ENCODE assay signal across 15 cellular contexts in the genomic region with DNA sequence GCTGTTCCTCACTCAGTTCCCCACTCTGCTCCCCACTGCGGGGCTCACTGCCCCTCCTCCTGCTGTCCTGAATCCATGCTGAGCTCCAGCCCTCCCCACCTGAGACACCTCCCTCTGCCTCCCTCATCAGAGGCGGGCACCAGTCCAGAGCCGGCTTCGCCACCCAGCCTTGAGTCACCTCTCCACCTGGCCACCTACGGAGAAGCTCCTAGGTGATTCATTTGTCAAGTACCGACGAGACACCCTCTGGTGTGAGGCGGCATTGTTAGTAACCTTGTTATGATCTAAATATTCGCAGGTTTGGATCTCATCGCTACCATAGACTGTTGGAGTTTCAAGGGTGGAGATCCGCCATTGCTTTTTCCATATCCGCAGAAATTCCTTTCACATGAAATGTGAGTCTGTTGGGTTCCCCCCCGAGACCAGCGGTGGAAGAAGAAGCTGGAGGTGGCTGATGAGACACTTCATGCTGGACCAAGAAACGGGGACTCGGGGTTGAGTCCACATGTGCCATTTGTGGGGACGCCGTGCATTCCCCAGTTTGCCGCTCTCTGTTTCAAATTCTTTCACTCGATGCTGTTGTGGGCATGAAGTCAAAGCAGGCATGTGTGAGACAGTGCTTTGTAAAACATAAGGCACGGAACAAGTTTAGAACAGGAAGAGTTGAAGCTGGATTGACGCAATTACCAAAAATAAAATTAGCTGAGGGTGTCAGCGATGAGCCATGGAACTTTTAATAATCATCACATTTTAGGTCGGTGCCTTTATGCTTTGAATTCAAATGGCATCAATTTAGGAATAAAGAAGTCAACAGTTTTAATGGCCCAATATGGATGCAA.
DNase-seq lines count a peak whose midpoint lies in the region; ATAC-seq and TF ChIP-seq lines count a peak whose summit lies in the region.
"Had no signal": no experiment of that assay in that cellular context is flagged by ENCODE, and none has a peak within 500 bp of the region (broad histone marks: within the 10 kb centered on the region; RNA-seq: fewer than 3 reads in every experiment).

No MANE protein-coding gene starts in this region.

- RAD21 ChIA-PET in HCT116 (lab: Charles Lee; ENCODE audit: low non-redundant PET in 1 of 2, low total read pairs in 2 of 2, uncharacterized antibody in 2 of 2, unreplicated experiment in 2 of 2), result interaction anchor here in 1 of 2 experiments (0.6 kb wide), 1 partner anchor 46 kb away, joined by 3 read pairs; no protein-coding TSS in a partner anchor

- POLR2A ChIA-PET in HCT116 (lab: Charles Lee), result interaction anchor here (0.7 kb wide), 1 partner anchor 767 kb away, joined by 3 read pairs; no protein-coding TSS in a partner anchor

- no peaks in the 10 kb centered on the region for H3K9me2 ChIP-seq in HCT116 (ENCODE audit: insufficient read depth)

- H3K9ac ChIP-seq in HCT116 (ENCODE audit: low read length), result no peak overlapping the region

- no peaks in the 10 kb centered on the region for H3K9me3 ChIP-seq in HCT116 (ENCODE audit: control insufficient read depth in 1 of 2, insufficient read depth in 1 of 2, low read depth in 1 of 2, low read length in 2 of 2)

- TF ChIP-seq RAD21 in HCT116 (IDR thresholded peaks at IDR 0.05; ENCODE audit: low read depth), result peak; percentile 70

- H3K27me3 ChIP-seq in HCT116 (ENCODE audit: insufficient read depth, low read length), result peaks cover 54% of the 10 kb centered on the region
- H3K27me3 ChIP-seq: brain microvascular endothelial cell had no signal

- BruUV-seq in HCT116 (replicated peaks; lab: Mats Ljungman, UMichigan), result no TSS peak

- TF ChIP-seq CTCF in HCT116 (IDR thresholded peaks at IDR 0.05 in 2 of 3, conservative IDR thresholded peaks at IDR 0.05 in 1 of 3; ENCODE audit: borderline replicate concordance in 1 of 3, insufficient read depth in 1 of 3, low read depth in 2 of 3, low read length in 2 of 3), result peak; percentile 8 to 31 (median 15); a peak in 3 of 6 replicates

- DNase-seq in Ammon's horn (ENCODE audit: low spot score), result peak; percentile 57
- peak; percentile 71 for DNase-seq in HCT116 (ENCODE audit: low read depth, low spot score)
- peak; percentile 64 for DNase-seq in SW480 (ENCODE audit: low spot score)
- DNase-seq in medulla oblongata (ENCODE audit: extremely low spot score), result peak; percentile 25
- no peak for DNase-seq in GOT3 (lab: John Stamatoyannopoulos, UW)
- DNase-seq in NCI-H128 (lab: John Stamatoyannopoulos, UW; ENCODE audit: unreplicated experiment), result no peak
- DNase-seq: brain microvascular endothelial cell; left colon; NCI-H1092 treated with DMSO at 0.1 percent for 48 hours; NCI-H524; stimulated activated CD4-positive, alpha-beta T cell treated with anti-CD3 and anti-CD28 coated beads, Interleukin-12 subunit alpha, Interleukin-12 subunit beta, amount 100 ng/mL, for 4 hours; stimulated activated naive CD8-positive, alpha-beta T cell treated with anti-CD3 and anti-CD28 coated beads, Interleukin-15, amount 100 ng/mL, for 72 hours had no signal

- peak overlapping the region in 1 of 2 experiments; percentile 37; a peak in 2 of 4 replicates for H3K4me3 ChIP-seq in HCT116 (replicated peaks in 1 of 2; ENCODE audit: low read depth in 1 of 2, low read length in 2 of 2)

- no peak for TF ChIP-seq POLR2A in HCT116 (IDR thresholded peaks at IDR 0.05; ENCODE audit: borderline replicate concordance, extremely low read depth, insufficient read depth, insufficient read length)

- H2AFZ ChIP-seq in HCT116 (ENCODE audit: low read depth, low read length, poor library complexity, severe bottlenecking), result peak overlapping the region; percentile 1

- peak overlapping the region; percentile 72 for H3K4me2 ChIP-seq in HCT116 (ENCODE audit: low read length)

- ATAC-seq in HCT116 (peak; percentile 95), SK-N-SH treated with all-trans-retinoic acid at 6 μM for 48 hours (no peak), HG03460 (IDR thresholded peaks at IDR 0.05; ENCODE audit: unreplicated experiment) (no peak)
- ATAC-seq: left colon; stimulated activated naive CD8-positive, alpha-beta T cell treated with anti-CD3 and anti-CD28 coated beads, Interleukin-15, amount 100 ng/mL, for 72 hours had no signal

- H3K79me2 ChIP-seq in HCT116 (ENCODE audit: insufficient read depth, low read length), result no peaks in the 10 kb centered on the region

- H3K27ac ChIP-seq in HCT116 (ENCODE audit: low read depth, low read length), result no peak overlapping the region
- H3K27ac ChIP-seq: brain microvascular endothelial cell, dorsolateral prefrontal cortex had no signal

- H3K36me3 ChIP-seq in HCT116 (ENCODE audit: control insufficient read depth in 1 of 2, insufficient read depth in 2 of 2, low read length in 2 of 2), result no peaks in the 10 kb centered on the region
- H3K36me3 ChIP-seq: brain microvascular endothelial cell had no signal

- CTCF ChIA-PET in HCT116 (lab: Charles Lee), result no interaction called here

- peaks cover 11 to 20% of the 10 kb centered on the region in 2 experiments; a peak in 3 of 4 replicates for H3K4me1 ChIP-seq in HCT116 (ENCODE audit: control insufficient read depth in 1 of 2, insufficient read depth in 2 of 2, low read length in 2 of 2)

- intact Hi-C loops in HCT116 (cut with micrococcal nuclease), result loop anchor here (5.0 kb wide), 1 partner anchor 393 kb away; no protein-coding TSS in a partner anchor

- no peaks in the 10 kb centered on the region for H4K20me1 ChIP-seq in HCT116 (ENCODE audit: insufficient read depth)

TF ChIP-seq in HCT116, 20 proteins besides CTCF, POLR2A, EP300 and RAD21 (continues in another document):
- TF ChIP-seq EZH2 (IDR thresholded peaks at IDR 0.05), result no peak
- peak; percentile 34; the same call in 1 of the 2 replicates for TF ChIP-seq CBX3 (IDR thresholded peaks at IDR 0.05; ENCODE audit: low read depth)
- TF ChIP-seq ZNF274 (IDR thresholded peaks at IDR 0.05; ENCODE audit: low read depth, low read length), result no peak
- TF ChIP-seq ELF1 (IDR thresholded peaks at IDR 0.05; ENCODE audit: borderline replicate concordance, low read depth), result no peak
- peak; percentile 51 for TF ChIP-seq YY1 (IDR thresholded peaks at IDR 0.05; ENCODE audit: extremely low read depth, insufficient replicate concordance, low read depth, low read length)
- TF ChIP-seq FOSL1 (IDR thresholded peaks at IDR 0.05; ENCODE audit: low read depth), result peak; percentile 68
- no peak for TF ChIP-seq CEBPB (IDR thresholded peaks at IDR 0.05; ENCODE audit: low read depth)
- TF ChIP-seq, protein P1, sequence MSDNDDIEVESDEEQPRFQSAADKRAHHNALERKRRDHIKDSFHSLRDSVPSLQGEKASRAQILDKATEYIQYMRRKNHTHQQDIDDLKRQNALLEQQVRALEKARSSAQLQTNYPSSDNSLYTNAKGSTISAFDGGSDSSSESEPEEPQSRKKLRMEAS (IDR thresholded peaks at IDR 0.05), result peak; percentile 60
- TF ChIP-seq, protein P2, sequence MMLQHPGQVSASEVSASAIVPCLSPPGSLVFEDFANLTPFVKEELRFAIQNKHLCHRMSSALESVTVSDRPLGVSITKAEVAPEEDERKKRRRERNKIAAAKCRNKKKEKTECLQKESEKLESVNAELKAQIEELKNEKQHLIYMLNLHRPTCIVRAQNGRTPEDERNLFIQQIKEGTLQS (IDR thresholded peaks at IDR 0.05), result no peak
- TF ChIP-seq POLR2AphosphoS5 (IDR thresholded peaks at IDR 0.05; ENCODE audit: low read depth, low read length), result 0 out of 2 replicates have a peak, but pooled peaks have one; percentile 28
- TF ChIP-seq SIN3A (IDR thresholded peaks at IDR 0.05; ENCODE audit: low read depth), result no peak
- TF ChIP-seq JUND (IDR thresholded peaks at IDR 0.05), result peak; percentile 58
- no peak for TF ChIP-seq SRF (IDR thresholded peaks at IDR 0.05; ENCODE audit: low read depth)

TF ChIP-seq in SK-N-SH treated with all-trans-retinoic acid at 6 μM for 48 hours, 23 proteins besides CTCF, POLR2A, EP300 and RAD21:
- TF ChIP-seq BACH2 (CRISPR knock-in tag; IDR thresholded peaks at IDR 0.05; ENCODE audit: borderline replicate concordance), result no peak
- TF ChIP-seq, protein P3, sequence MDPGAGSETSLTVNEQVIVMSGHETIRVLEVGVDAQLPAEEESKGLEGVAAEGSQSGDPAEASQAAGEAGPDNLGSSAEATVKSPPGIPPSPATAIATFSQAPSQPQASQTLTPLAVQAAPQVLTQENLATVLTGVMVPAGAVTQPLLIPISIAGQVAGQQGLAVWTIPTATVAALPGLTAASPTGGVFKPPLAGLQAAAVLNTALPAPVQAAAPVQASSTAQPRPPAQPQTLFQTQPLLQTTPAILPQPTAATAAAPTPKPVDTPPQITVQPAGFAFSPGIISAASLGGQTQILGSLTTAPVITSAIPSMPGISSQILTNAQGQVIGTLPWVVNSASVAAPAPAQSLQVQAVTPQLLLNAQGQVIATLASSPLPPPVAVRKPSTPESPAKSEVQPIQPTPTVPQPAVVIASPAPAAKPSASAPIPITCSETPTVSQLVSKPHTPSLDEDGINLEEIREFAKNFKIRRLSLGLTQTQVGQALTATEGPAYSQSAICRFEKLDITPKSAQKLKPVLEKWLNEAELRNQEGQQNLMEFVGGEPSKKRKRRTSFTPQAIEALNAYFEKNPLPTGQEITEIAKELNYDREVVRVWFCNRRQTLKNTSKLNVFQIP (CRISPR knock-in tag; IDR thresholded peaks at IDR 0.05; ENCODE audit: borderline replicate concordance, low read depth), result no peak
- no peak for TF ChIP-seq ISL1 (CRISPR knock-in tag; IDR thresholded peaks at IDR 0.05)
- no peak for TF ChIP-seq ESRRG (CRISPR knock-in tag; IDR thresholded peaks at IDR 0.05)
- no peak for TF ChIP-seq PPARA (CRISPR knock-in tag; IDR thresholded peaks at IDR 0.05; ENCODE audit: borderline replicate concordance)
- no peak for TF ChIP-seq ZC3H10 (CRISPR knock-in tag; IDR thresholded peaks at IDR 0.05)
- no peak for TF ChIP-seq CSDC2 (CRISPR knock-in tag; IDR thresholded peaks at IDR 0.05)
- TF ChIP-seq, protein P4, sequence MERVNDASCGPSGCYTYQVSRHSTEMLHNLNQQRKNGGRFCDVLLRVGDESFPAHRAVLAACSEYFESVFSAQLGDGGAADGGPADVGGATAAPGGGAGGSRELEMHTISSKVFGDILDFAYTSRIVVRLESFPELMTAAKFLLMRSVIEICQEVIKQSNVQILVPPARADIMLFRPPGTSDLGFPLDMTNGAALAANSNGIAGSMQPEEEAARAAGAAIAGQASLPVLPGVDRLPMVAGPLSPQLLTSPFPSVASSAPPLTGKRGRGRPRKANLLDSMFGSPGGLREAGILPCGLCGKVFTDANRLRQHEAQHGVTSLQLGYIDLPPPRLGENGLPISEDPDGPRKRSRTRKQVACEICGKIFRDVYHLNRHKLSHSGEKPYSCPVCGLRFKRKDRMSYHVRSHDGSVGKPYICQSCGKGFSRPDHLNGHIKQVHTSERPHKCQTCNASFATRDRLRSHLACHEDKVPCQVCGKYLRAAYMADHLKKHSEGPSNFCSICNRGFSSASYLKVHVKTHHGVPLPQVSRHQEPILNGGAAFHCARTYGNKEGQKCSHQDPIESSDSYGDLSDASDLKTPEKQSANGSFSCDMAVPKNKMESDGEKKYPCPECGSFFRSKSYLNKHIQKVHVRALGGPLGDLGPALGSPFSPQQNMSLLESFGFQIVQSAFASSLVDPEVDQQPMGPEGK (CRISPR knock-in tag; IDR thresholded peaks at IDR 0.05; ENCODE audit: borderline replicate concordance), result no peak
- no peak for TF ChIP-seq SNAI2 (CRISPR knock-in tag; IDR thresholded peaks at IDR 0.05)
- no peak for TF ChIP-seq ZNF8 (CRISPR knock-in tag; IDR thresholded peaks at IDR 0.05)
- no peak for TF ChIP-seq ZNF565 (CRISPR knock-in tag; conservative IDR thresholded peaks at IDR 0.05; ENCODE audit: low read depth)

Comparison
In these comparisons a context has a peak if more than half of its experiments do, and no peak if none do; other contexts are left out.
1. DNase-seq: peak in Ammon's horn (single experiment), HCT116 (single experiment), SW480 (single experiment) and medulla oblongata (single experiment); none in GOT3 (single experiment) and NCI-H128 (single experiment).